15 cellular contexts compared by ENCODE assay signal in genomic region chr10:125559210-125559609, GRCh38.
DNase-seq lines count a peak whose midpoint lies in the region; ATAC-seq and TF ChIP-seq lines count a peak whose summit lies in the region.
"Had no signal": no experiment of that assay in that cellular context is flagged by ENCODE, and none has a peak within 500 bp of the region (broad histone marks: within the 10 kb centered on the region; RNA-seq: fewer than 3 reads in every experiment).

No MANE protein-coding gene starts in this region.

- no peaks in the 10 kb centered on the region for H3K36me3 ChIP-seq in mucosa of descending colon (ENCODE audit: low read depth)
- H3K36me3 ChIP-seq: Peyer's patch had no signal

- H3K4me1 ChIP-seq in mucosa of descending colon (ENCODE audit: low read depth) = no peaks in the 10 kb centered on the region
- H3K4me1 ChIP-seq: Peyer's patch had no signal

- intact Hi-C loops in mucosa of descending colon (cut with DNase I, micrococcal nuclease) = no loop called here

- no peak overlapping the region for H3K4me3 ChIP-seq in mucosa of descending colon
- H3K4me3 ChIP-seq: K562, Peyer's patch had no signal

- TF ChIP-seq CTCF in mucosa of descending colon (IDR thresholded peaks at IDR 0.05) = no peak

- no peaks in the 10 kb centered on the region for H3K9me3 ChIP-seq in mucosa of descending colon
- H3K9me3 ChIP-seq: Peyer's patch had no signal

- peak; percentile 73 for ATAC-seq in GM21723 (IDR thresholded peaks at IDR 0.05; ENCODE audit: unreplicated experiment)
- peak; percentile 96 for ATAC-seq in HG03159 (IDR thresholded peaks at IDR 0.05; ENCODE audit: unreplicated experiment)
- ATAC-seq in mucosa of descending colon = peak; percentile 37
- ATAC-seq: K562 had no signal

- DNase-seq in DMS153 (lab: John Stamatoyannopoulos, UW) (peak; percentile 11), DMS153 treated with DMSO at 0.1 percent for 48 hours (lab: John Stamatoyannopoulos, UW; ENCODE audit: unreplicated experiment) (no peak), mucosa of descending colon (no peak), pons (ENCODE audit: low spot score) (no peak), NCI-H2227 treated with DMSO at 0.1 percent for 48 hours (lab: John Stamatoyannopoulos, UW) (no peak)
- no peak for DNase-seq in activated naive CD4-positive, alpha-beta T cell treated with Interleukin-2 at 50 U/mL for 16 hours
- DNase-seq: activated naive CD8-positive, alpha-beta T cell treated with anti-CD3 and anti-CD28 coated beads for 36 hours; HCEC 1CT; NCI-H2081 treated with DMSO at 0.1 percent for 48 hours; Peyer's patch; retina; stimulated activated CD4-positive, alpha-beta T cell treated with anti-CD3 and anti-CD28 coated beads, Interleukin-4, amount 100 ng/mL, for 4 hours had no signal

Comparison
In these comparisons a context has a peak if more than half of its experiments do, and no peak if none do; other contexts are left out.
1. ATAC-seq: peak in every context shown above with its lines; median percentile 96 in HG03159; 73 in GM21723; 37 in mucosa of descending colon.